In the genomic region with DNA sequence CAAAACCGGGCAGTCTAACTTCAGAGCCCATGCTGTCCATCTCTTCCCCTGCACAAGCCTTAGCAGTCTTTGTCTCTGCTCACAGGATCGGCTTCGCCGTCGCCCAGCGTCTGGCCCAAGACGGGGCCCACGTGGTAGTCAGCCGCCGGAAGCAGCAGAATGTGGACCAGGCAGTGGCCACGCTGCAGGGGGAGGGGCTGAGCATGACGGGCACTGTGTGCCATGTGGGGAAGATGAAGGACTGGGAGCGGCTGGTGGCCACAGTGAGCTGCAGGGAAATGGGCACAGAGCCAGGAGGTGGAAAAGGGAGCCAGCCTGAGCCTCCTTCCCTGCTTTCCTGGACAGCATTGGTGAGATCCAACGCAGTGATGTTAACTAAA, we compare ENCODE assay signal across 1 cellular context.
TF ChIP-seq lines count a peak whose summit lies in the region.

No MANE protein-coding gene starts in this region.

TF ChIP-seq in H1, 55 proteins besides CTCF, POLR2A, EP300 and RAD21:
- TF ChIP-seq, protein P1, sequence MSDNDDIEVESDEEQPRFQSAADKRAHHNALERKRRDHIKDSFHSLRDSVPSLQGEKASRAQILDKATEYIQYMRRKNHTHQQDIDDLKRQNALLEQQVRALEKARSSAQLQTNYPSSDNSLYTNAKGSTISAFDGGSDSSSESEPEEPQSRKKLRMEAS (IDR thresholded peaks at IDR 0.05), result 0 out of 2 replicates have a peak, but pooled peaks have one; percentile 23
- TF ChIP-seq KDM5A (IDR thresholded peaks at IDR 0.05; ENCODE audit: low read length), result no peak
- peak; percentile 20; the same call in 1 of the 2 replicates for TF ChIP-seq E2F6 (IDR thresholded peaks at IDR 0.05)
